In genomic region chr2:10765461-10765860, GRCh38 we compare ENCODE assay signal across 1 cellular context.
TF ChIP-seq lines count a peak whose summit lies in the region.

No MANE protein-coding gene starts in this region.

TF ChIP-seq in GM23338, 12 proteins besides CTCF, POLR2A, EP300 and RAD21:
- no peak for TF ChIP-seq ZNF462 (CRISPR knock-in tag; IDR thresholded peaks at IDR 0.05)
- no peak for TF ChIP-seq REST (IDR thresholded peaks at IDR 0.05; ENCODE audit: unreplicated experiment)
- TF ChIP-seq NANOG (IDR thresholded peaks at IDR 0.05; ENCODE audit: borderline replicate concordance) = no peak
- no peak for TF ChIP-seq STAT1 (IDR thresholded peaks at IDR 0.05; ENCODE audit: unreplicated experiment)
- no peak for TF ChIP-seq ETS1 (IDR thresholded peaks at IDR 0.05)
- no peak for TF ChIP-seq POLR2AphosphoS5 (IDR thresholded peaks at IDR 0.05; ENCODE audit: low read depth)
- TF ChIP-seq CREB1 (CRISPR knock-in tag; IDR thresholded peaks at IDR 0.05; ENCODE audit: low read depth) = no peak
- no peak for TF ChIP-seq ZNF331 (CRISPR knock-in tag; IDR thresholded peaks at IDR 0.05; ENCODE audit: low read depth)
- TF ChIP-seq JUNB (IDR thresholded peaks at IDR 0.05; ENCODE audit: unreplicated experiment) = no peak
- TF ChIP-seq EZH2phosphoT487 (IDR thresholded peaks at IDR 0.05; ENCODE audit: unreplicated experiment) = no peak
- no peak for TF ChIP-seq EZH2 (IDR thresholded peaks at IDR 0.05; ENCODE audit: low read depth, unreplicated experiment)
- no peak for TF ChIP-seq ZNF114 (CRISPR knock-in tag; IDR thresholded peaks at IDR 0.05)
